19 cellular contexts compared by ENCODE assay signal in genomic region chr7:39749177-39749576, GRCh38.
DNase-seq lines count a peak whose midpoint lies in the region; ATAC-seq and TF ChIP-seq lines count a peak whose summit lies in the region.
"Had no signal": no experiment of that assay in that cellular context is flagged by ENCODE, and none has a peak within 500 bp of the region (broad histone marks: within the 10 kb centered on the region; RNA-seq: fewer than 3 reads in every experiment).

No MANE protein-coding gene starts in this region.

- H3K4me3 ChIP-seq in ACC112 (ENCODE audit: low read depth, low read length): no peak overlapping the region
- H3K4me3 ChIP-seq in HEK293 (ENCODE audit: low read depth, low read length): no peak overlapping the region
- H3K4me3 ChIP-seq in fibroblast of pulmonary artery (replicated peaks; ENCODE audit: low read depth, low read length): no peak overlapping the region
- H3K4me3 ChIP-seq: ascending aorta, uterus had no signal

- no peak for TF ChIP-seq CTCF in HEK293 (tag by site-specific recombination; IDR thresholded peaks at IDR 0.05)
- TF ChIP-seq CTCF in fibroblast of pulmonary artery (IDR thresholded peaks at IDR 0.05; ENCODE audit: low read length, missing control alignments): no peak

- POLR2A ChIA-PET in HEK293 (lab: Yijun Ruan, JAX): no interaction called here

- no peaks in the 10 kb centered on the region for H3K27me3 ChIP-seq in ACC112 (ENCODE audit: insufficient read depth, low read length)
- H3K27me3 ChIP-seq: ascending aorta, neutrophil, uterus had no signal

- H3K4me1 Mint-ChIP-seq in stimulated activated effector memory CD8-positive, alpha-beta T cell treated with anti-CD3 and anti-CD28 coated beads, Interleukin-12 subunit alpha, Interleukin-12 subunit beta, amount 100 ng/mL, for 72 hours: peaks cover 7% of the 10 kb centered on the region

- H3K27ac ChIP-seq in ACC112 (ENCODE audit: low read depth, low read length) (peak overlapping the region; percentile 4; the same call in 1 of the 2 replicates), HEK293 (ENCODE audit: extremely low read depth, low read depth, low read length) (no peak overlapping the region)
- H3K27ac ChIP-seq: ascending aorta, neutrophil, uterus had no signal

- in situ Hi-C loops in G401 (cut with HindIII; ENCODE audit: low sequenced_read_pairs): no loop called here

- peaks cover 3% of the 10 kb centered on the region for H3K36me3 Mint-ChIP-seq in stimulated activated effector memory CD8-positive, alpha-beta T cell treated with anti-CD3 and anti-CD28 coated beads, Interleukin-12 subunit alpha, Interleukin-12 subunit beta, amount 100 ng/mL, for 72 hours

- H3K79me2 ChIP-seq in ACC112 (ENCODE audit: control insufficient read depth, insufficient read depth, low read length, unreplicated experiment): no peaks in the 10 kb centered on the region

- H3K9me3 Mint-ChIP-seq in stimulated activated effector memory CD8-positive, alpha-beta T cell treated with anti-CD3 and anti-CD28 coated beads, Interleukin-12 subunit alpha, Interleukin-12 subunit beta, amount 100 ng/mL, for 72 hours: no peaks in the 10 kb centered on the region
- H3K9me3 Mint-ChIP-seq: activated CD4-positive, alpha-beta T cell treated with anti-CD3 and anti-CD28 coated beads, Interleukin-2, amount 10 ng/mL, durations not matched to agents 24 days and 14 days; effector memory CD8-positive, alpha-beta T cell; mesothelial cell of epicardium; stimulated activated naive CD8-positive, alpha-beta T cell treated with anti-CD3 and anti-CD28 coated beads, Interleukin-15, Interleukin-2, amounts not matched to agents 100 ng/mL and 50 ng/mL, for 24 hours; T-helper 2 cell treated with Interferon-gamma antibody and Interleukin-4, amounts not matched to agents 5 μg/mL and 100 μg/mL, for 36 hours had no signal

- no peak overlapping the region for H2AFZ ChIP-seq in ACC112 (ENCODE audit: low read length, unreplicated experiment)

- H3K4me3 Mint-ChIP-seq in stimulated activated effector memory CD8-positive, alpha-beta T cell treated with anti-CD3 and anti-CD28 coated beads, Interleukin-12 subunit alpha, Interleukin-12 subunit beta, amount 100 ng/mL, for 72 hours: no peak overlapping the region
- H3K4me3 Mint-ChIP-seq: activated CD4-positive, alpha-beta T cell treated with anti-CD3 and anti-CD28 coated beads, Interleukin-2, amount 10 ng/mL, durations not matched to agents 24 days and 14 days; effector memory CD8-positive, alpha-beta T cell; H9; mesothelial cell of epicardium; stimulated activated naive CD8-positive, alpha-beta T cell treated with anti-CD3 and anti-CD28 coated beads, Interleukin-15, Interleukin-2, amounts not matched to agents 100 ng/mL and 50 ng/mL, for 24 hours; T-helper 2 cell treated with Interferon-gamma antibody and Interleukin-4, amounts not matched to agents 5 μg/mL and 100 μg/mL, for 36 hours had no signal

- H3K9me3 ChIP-seq in HEK293 (ENCODE audit: control insufficient read depth, insufficient read depth, low read depth, low read length): no peaks in the 10 kb centered on the region
- H3K9me3 ChIP-seq: ascending aorta, neutrophil, uterus had no signal

- DNase-seq in amniotic epithelial cell (ENCODE audit: low read depth) (peak; percentile 22), fibroblast of pulmonary artery (ENCODE audit: low read depth) (peak; percentile 60), NCI-H128 (lab: John Stamatoyannopoulos, UW; ENCODE audit: unreplicated experiment) (no peak), G401 (ENCODE audit: low spot score) (no peak)
- no peak for DNase-seq in effector CD4-positive, alpha-beta T cell
- DNase-seq in stimulated activated effector memory CD8-positive, alpha-beta T cell treated with anti-CD3 and anti-CD28 coated beads, Interleukin-12 subunit alpha, Interleukin-12 subunit beta, amount 100 ng/mL, for 72 hours (ENCODE audit: low spot score in 2 of 2): no peak
- DNase-seq: activated CD4-positive, alpha-beta T cell treated with anti-CD3 and anti-CD28 coated beads, Interleukin-2, amount 10 ng/mL, durations not matched to agents 24 days and 14 days; effector memory CD8-positive, alpha-beta T cell; H9; NCI-H1694 treated with DMSO at 0.1 percent for 48 hours; small intestine; uterus had no signal

- H3K27ac Mint-ChIP-seq in stimulated activated effector memory CD8-positive, alpha-beta T cell treated with anti-CD3 and anti-CD28 coated beads, Interleukin-12 subunit alpha, Interleukin-12 subunit beta, amount 100 ng/mL, for 72 hours: no peak overlapping the region
- H3K27ac Mint-ChIP-seq: activated CD4-positive, alpha-beta T cell treated with anti-CD3 and anti-CD28 coated beads, Interleukin-2, amount 10 ng/mL, durations not matched to agents 24 days and 14 days; effector memory CD8-positive, alpha-beta T cell; mesothelial cell of epicardium; stimulated activated naive CD8-positive, alpha-beta T cell treated with anti-CD3 and anti-CD28 coated beads, Interleukin-15, Interleukin-2, amounts not matched to agents 100 ng/mL and 50 ng/mL, for 24 hours; T-helper 2 cell treated with Interferon-gamma antibody and Interleukin-4, amounts not matched to agents 5 μg/mL and 100 μg/mL, for 36 hours had no signal

- peaks cover 15% of the 10 kb centered on the region for H3K4me1 ChIP-seq in ACC112 (ENCODE audit: control insufficient read depth, insufficient read depth, low read length, unreplicated experiment)
- H3K4me1 ChIP-seq in HEK293 (ENCODE audit: control insufficient read depth, insufficient read depth, low read length): no peaks in the 10 kb centered on the region
- H3K4me1 ChIP-seq: uterus had no signal

- CTCF ChIA-PET in HEK293 (lab: Yijun Ruan, JAX): interaction anchor here (0.7 to 13.2 kb wide), 2 partner anchors 17 to 169 kb away, joined by 4 to 257 read pairs; no protein-coding TSS in a partner anchor

- H3K36me3 ChIP-seq in ACC112 (ENCODE audit: insufficient read depth, low read length) (no peaks in the 10 kb centered on the region), HEK293 (ENCODE audit: control insufficient read depth in 2 of 2, insufficient read depth in 1 of 2, low read length in 2 of 2) (no peaks in the 10 kb centered on the region)
- H3K36me3 ChIP-seq: ascending aorta, neutrophil, uterus had no signal

- ATAC-seq in stimulated activated effector memory CD8-positive, alpha-beta T cell treated with anti-CD3 and anti-CD28 coated beads, Interleukin-12 subunit alpha, Interleukin-12 subunit beta, amount 100 ng/mL, for 72 hours: no peak
- ATAC-seq: effector memory CD8-positive, alpha-beta T cell had no signal

TF ChIP-seq in HEK293, 187 proteins besides CTCF, POLR2A, EP300 and RAD21 (continues in another document):
- TF ChIP-seq ZBTB11 (tag by site-specific recombination; conservative IDR thresholded peaks at IDR 0.05; ENCODE audit: low read depth) (no peak), ZNF366 (tag by site-specific recombination; conservative IDR thresholded peaks at IDR 0.05) (0 out of 2 replicates have a peak, but pooled peaks have one; percentile 25), ATF2 (tag by site-specific recombination; IDR thresholded peaks at IDR 0.05; ENCODE audit: low read depth) (peak; percentile 92), ZNF184 (tag by site-specific recombination; IDR thresholded peaks at IDR 0.05) (0 out of 2 replicates have a peak, but pooled peaks have one; percentile 13)

Comparison
In these comparisons a context has a peak if more than half of its experiments do, and no peak if none do; other contexts are left out.
1. DNase-seq: peak in amniotic epithelial cell (single experiment) and fibroblast of pulmonary artery (single experiment); none in NCI-H128 (single experiment), effector CD4-positive, alpha-beta T cell (single experiment), G401 (single experiment) and stimulated activated effector memory CD8-positive, alpha-beta T cell treated with anti-CD3 and anti-CD28 coated beads, Interleukin-12 subunit alpha, Interleukin-12 subunit beta, amount 100 ng/mL, for 72 hours (0 of 2).